8 cellular contexts compared by ENCODE assay signal in genomic region chr15:75801859-75802593, GRCh38. TPM values are rescaled to one million over a fixed set of nuclear protein-coding genes. Genes with fewer than 3 reads are reported as not detected.
DNase-seq lines count a peak whose midpoint lies in the region; ATAC-seq and TF ChIP-seq lines count a peak whose summit lies in the region.

No MANE protein-coding gene starts in this region.

- H3K79me2 ChIP-seq in H9 (ENCODE audit: insufficient read depth, low read length) = no peaks in the 10 kb centered on the region

- CTCF ChIA-PET in T-cell (lab: Charles Lee) = interaction anchor here (0.6 to 3.8 kb wide), 7 partner anchors 14 to 115 kb away, joined by 3 to 19 read pairs (median 6); no protein-coding TSS in a partner anchor

- no peak overlapping the region for H2BK12ac ChIP-seq in H9 (ENCODE audit: insufficient read length, low read depth, low read length)

- DNase-seq in DMS114 treated with DMSO at 0.1 percent for 48 hours (lab: John Stamatoyannopoulos, UW; ENCODE audit: unreplicated experiment) (peak; percentile 81), H9 (peak; percentile 90), NCI-H1105 treated with DMSO at 0.1 percent for 48 hours (lab: John Stamatoyannopoulos, UW) (peak; percentile 41), T-cell (peak; percentile 50 to 83 (median 72)), left ventricle myocardium superior (peak; percentile 88), putamen (ENCODE audit: low spot score) (peak; percentile 21), uterus (peak; percentile 76 to 77)
- peak; percentile 84 for DNase-seq in activated naive CD8-positive, alpha-beta T cell treated with anti-CD3 and anti-CD28 coated beads, Interleukin-2, amount 50 U/mL, for 24 hours

- no peak overlapping the region for H3K56ac ChIP-seq in H9 (ENCODE audit: insufficient read length, low read depth, low read length)

- H3K27ac Mint-ChIP-seq in H9 (no peak overlapping the region), T-cell (no peak overlapping the region)
- H3K27ac Mint-ChIP-seq in activated naive CD8-positive, alpha-beta T cell treated with anti-CD3 and anti-CD28 coated beads, Interleukin-2, amount 50 U/mL, for 24 hours = no peak overlapping the region

- ATAC-seq in T-cell (replicated peaks in 1 of 4) (peak; percentile 97 to 100 (median 99)), left ventricle myocardium superior (peak; percentile 98)
- ATAC-seq in activated naive CD8-positive, alpha-beta T cell treated with anti-CD3 and anti-CD28 coated beads, Interleukin-2, amount 50 U/mL, for 24 hours = peak; percentile 99

- H3K18ac ChIP-seq in H9 (ENCODE audit: insufficient read length, low read depth, low read length) = no peak overlapping the region

- no peak overlapping the region for H3K9ac ChIP-seq in H9 (ENCODE audit: extremely low read depth, insufficient read length, low read length)

- TF ChIP-seq CTCF in H9 (conservative IDR thresholded peaks at IDR 0.05) (peak; percentile 94), uterus (IDR thresholded peaks at IDR 0.05) (peak; percentile 86 to 96 (median 90))

- H3K27me3 ChIP-seq in H9 (ENCODE audit: insufficient read depth, low read length) = no peaks in the 10 kb centered on the region; the same call in 1 of the 2 replicates
- peaks cover 0 to 5% of the 10 kb centered on the region in 2 donors for H3K27me3 ChIP-seq in uterus

- H2AFZ ChIP-seq in H9 (ENCODE audit: low read length) = no peak overlapping the region

- H2AK5ac ChIP-seq in H9 (ENCODE audit: insufficient read length, low read length) = no peak overlapping the region

- H3T11ph ChIP-seq in H9 (ENCODE audit: low read length) = no peak overlapping the region

- no peak overlapping the region for H4K8ac ChIP-seq in H9 (replicated peaks; ENCODE audit: insufficient read length, low read depth, low read length)

- H3K23me2 ChIP-seq in H9 (ENCODE audit: insufficient read length, low read depth, low read length, poor library complexity, severe bottlenecking) = no peaks in the 10 kb centered on the region

- no peak overlapping the region for H3K4ac ChIP-seq in H9 (ENCODE audit: low read depth, low read length)

- intact Hi-C loops in left ventricle myocardium superior (cut with micrococcal nuclease) (loop anchor here (10.0 kb wide), 1 partner anchor 67 kb away; no protein-coding TSS in a partner anchor), uterus (cut with DNase I; ENCODE audit: low total_unique reads) (no loop called here)

- H3K4me3 ChIP-seq in uterus = no peak overlapping the region

- H3K4me1 Mint-ChIP-seq in H9 (peaks cover 8 to 14% of the 10 kb centered on the region in 2 experiments; a peak in 3 of 4 replicates), T-cell (peaks cover 0 to 8% (median 5%) of the 10 kb centered on the region in 3 donors)
- H3K4me1 Mint-ChIP-seq in activated naive CD8-positive, alpha-beta T cell treated with anti-CD3 and anti-CD28 coated beads, Interleukin-2, amount 50 U/mL, for 24 hours = peaks cover 9% of the 10 kb centered on the region

- H3K23ac ChIP-seq in H9 (ENCODE audit: insufficient read length, low read depth, low read length) = no peak overlapping the region

- no peak overlapping the region for H2BK120ac ChIP-seq in H9 (ENCODE audit: low read depth, low read length, poor library complexity, severe bottlenecking)

- H3K4me1 ChIP-seq in H9 (ENCODE audit: insufficient read depth, low read length) = no peaks in the 10 kb centered on the region
- H3K4me1 ChIP-seq in uterus = no peaks in the 10 kb centered on the region

- no peak overlapping the region for H4K91ac ChIP-seq in H9 (ENCODE audit: insufficient read length, low read depth, low read length)

- H3K36me3 Mint-ChIP-seq in H9 (ENCODE audit: insufficient read depth in 1 of 3, low read depth in 3 of 3) (no peaks in the 10 kb centered on the region), T-cell (no peaks in the 10 kb centered on the region)
- no peaks in the 10 kb centered on the region for H3K36me3 Mint-ChIP-seq in activated naive CD8-positive, alpha-beta T cell treated with anti-CD3 and anti-CD28 coated beads, Interleukin-2, amount 50 U/mL, for 24 hours (ENCODE audit: low read depth)

- peaks cover 0 to 6% of the 10 kb centered on the region in 2 experiments; a peak in 2 of 5 replicates for H3K9me3 Mint-ChIP-seq in H9
- H3K9me3 Mint-ChIP-seq in T-cell = no peaks in the 10 kb centered on the region
- no peaks in the 10 kb centered on the region for H3K9me3 Mint-ChIP-seq in activated naive CD8-positive, alpha-beta T cell treated with anti-CD3 and anti-CD28 coated beads, Interleukin-2, amount 50 U/mL, for 24 hours

- H3K27me3 Mint-ChIP-seq in H9 (ENCODE audit: low read depth) = peaks cover 46% of the 10 kb centered on the region
- H3K27me3 Mint-ChIP-seq in T-cell = peaks cover 33 to 43% of the 10 kb centered on the region in 2 donors
- peaks cover 45% of the 10 kb centered on the region for H3K27me3 Mint-ChIP-seq in activated naive CD8-positive, alpha-beta T cell treated with anti-CD3 and anti-CD28 coated beads, Interleukin-2, amount 50 U/mL, for 24 hours

- no peaks in the 10 kb centered on the region for H4K20me1 ChIP-seq in H9 (ENCODE audit: control insufficient read depth, insufficient read depth, insufficient read length)

- TF ChIP-seq POLR2A in uterus (IDR thresholded peaks at IDR 0.05) = no peak

- peak overlapping the region; percentile 42 to 61 for H3K4me3 Mint-ChIP-seq in H9
- H3K4me3 Mint-ChIP-seq in T-cell = peak overlapping the region in 2 of 3 donors; percentile 5 to 47
- peak overlapping the region; percentile 32 for H3K4me3 Mint-ChIP-seq in activated naive CD8-positive, alpha-beta T cell treated with anti-CD3 and anti-CD28 coated beads, Interleukin-2, amount 50 U/mL, for 24 hours

- no peak overlapping the region for H3K14ac ChIP-seq in H9 (ENCODE audit: insufficient read depth, low read length)

- H3K36me3 ChIP-seq in uterus = no peaks in the 10 kb centered on the region

- H4K5ac ChIP-seq in H9 (ENCODE audit: insufficient read length, low read depth, low read length) = no peak overlapping the region

- H2BK5ac ChIP-seq in H9 (ENCODE audit: insufficient read length, low read length) = no peak overlapping the region

- H2BK20ac ChIP-seq in H9 (ENCODE audit: low read depth, low read length, poor library complexity, severe bottlenecking) = no peak overlapping the region

- H3K79me1 ChIP-seq in H9 (ENCODE audit: insufficient read depth, low read depth, low read length, poor library complexity, severe bottlenecking) = no peaks in the 10 kb centered on the region

- no peak overlapping the region for H3K27ac ChIP-seq in H9 (ENCODE audit: insufficient read length, low read depth, low read length)
- no peak overlapping the region for H3K27ac ChIP-seq in uterus

- H3K4me2 ChIP-seq in H9 (ENCODE audit: insufficient read depth, insufficient read length, low read length) = peak overlapping the region; percentile 72

- POLR2A ChIA-PET in T-cell (lab: Charles Lee) = interaction anchor here in 1 of 2 donors (0.5 kb wide), 1 partner anchor 257 kb away, joined by 3 read pairs; no protein-coding TSS in a partner anchor

- no peak overlapping the region for H2BK15ac ChIP-seq in H9 (ENCODE audit: low read depth, low read length)

- no peaks in the 10 kb centered on the region for H3K9me3 ChIP-seq in H9 (ENCODE audit: control insufficient read depth, low read depth, low read length)
- H3K9me3 ChIP-seq in uterus = no peaks in the 10 kb centered on the region

- WGBS in H9 (ENCODE audit: extremely low coverage, insufficient read length, low lambda C conversion rate) = no CpG with 5 or more reads among the region's 25 CpGs

RNA-seq across cellular contexts. Expression of gene UBE2Q2, which starts 41.2 kb away (rescaled TPM):
- total RNA-seq in H9 (2021) = 29.6 and 31.8 TPM in 2 replicates
- total RNA-seq in T-cell = 10 to 100 TPM; 28.6 to 40.9 (median 36.9) TPM
- total RNA-seq in left ventricle myocardium superior = 21.2 TPM
- total RNA-seq in uterus = 10 to 100 TPM; 36.6 to 71.7 (median 57.9) TPM

Comparison
In these comparisons a context has a peak if more than half of its experiments do, and no peak if none do; other contexts are left out.
1. DNase-seq: peak in every context shown above with its lines; median percentile 90 in H9; 88 in left ventricle myocardium superior; 84 in activated naive CD8-positive, alpha-beta T cell treated with anti-CD3 and anti-CD28 coated beads, Interleukin-2, amount 50 U/mL, for 24 hours; 81 in DMS114 treated with DMSO at 0.1 percent for 48 hours; 76 in uterus; 72 in T-cell; 41 in NCI-H1105 treated with DMSO at 0.1 percent for 48 hours; 21 in putamen.